Comparison of ENCODE assay signal across 16 cellular contexts in genomic region chr11:66339163-66339675, GRCh38. TPM values are rescaled to one million over a fixed set of nuclear protein-coding genes. Genes with fewer than 3 reads are reported as not detected.
DNase-seq lines count a peak whose midpoint lies in the region; TF ChIP-seq lines count a peak whose summit lies in the region.
"Had no signal": no experiment of that assay in that cellular context is flagged by ENCODE, and none has a peak within 500 bp of the region (broad histone marks: within the 10 kb centered on the region; RNA-seq: fewer than 3 reads in every experiment).

No MANE protein-coding gene starts in this region.

- H3K9me2 ChIP-seq in GM23248 (ENCODE audit: insufficient read depth) = no peaks in the 10 kb centered on the region

- H2AFZ ChIP-seq in GM23248 = no peak overlapping the region

- peaks cover 10% of the 10 kb centered on the region for H3K4me1 Mint-ChIP-seq in progenitor cell of endocrine pancreas (ENCODE audit: low read depth)

- peaks cover 12% of the 10 kb centered on the region for H3F3A ChIP-seq in GM23248 (ENCODE audit: insufficient read depth)

- H3K4me3 Mint-ChIP-seq in progenitor cell of endocrine pancreas (ENCODE audit: low read depth) = no peak overlapping the region
- H3K4me3 Mint-ChIP-seq: CD8-positive, alpha-beta T cell had no signal

- H3K27ac ChIP-seq in GM23248 (no peak overlapping the region), epithelial cell of prostate (peak overlapping the region; percentile 95), prostate gland (no peak overlapping the region)
- H3K27ac ChIP-seq: cardiac muscle cell, pancreas, VCaP had no signal

- H3K4me2 ChIP-seq in GM23248 (ENCODE audit: unreplicated experiment) = no peak overlapping the region

- 86 to 95% methylated on average over 6 of the region's 6 CpGs for WGBS in GM23248 (ENCODE audit: low coverage in 1 of 2, low lambda C conversion rate in 2 of 2, missing lambda C conversion rate in 2 of 2), 2 experiments
- WGBS in prostate gland = 84% methylated on average over 6 of the region's 6 CpGs

- H3K4me1 ChIP-seq in GM23248 (ENCODE audit: insufficient read depth) = peaks cover 15% of the 10 kb centered on the region
- peaks cover 12% of the 10 kb centered on the region for H3K4me1 ChIP-seq in prostate gland (replicated peaks)

- H3K9me3 ChIP-seq in GM23248 (ENCODE audit: low read depth) (no peaks in the 10 kb centered on the region), prostate gland (no peaks in the 10 kb centered on the region)
- H3K9me3 ChIP-seq: pancreas had no signal

- peak overlapping the region; percentile 48 for H3K27ac Mint-ChIP-seq in progenitor cell of endocrine pancreas
- H3K27ac Mint-ChIP-seq: CD8-positive, alpha-beta T cell had no signal

- no peak overlapping the region for H3K9ac ChIP-seq in GM23248

- H3K4me3 ChIP-seq in GM23248 = no peak overlapping the region
- H3K4me3 ChIP-seq in prostate gland = no peak overlapping the region
- H3K4me3 ChIP-seq: cardiac muscle cell, pancreas had no signal

- TF ChIP-seq CTCF in progenitor cell of endocrine pancreas (IDR thresholded peaks at IDR 0.05; ENCODE audit: unreplicated experiment) = no peak
- no peak for TF ChIP-seq CTCF in prostate gland (IDR thresholded peaks at IDR 0.05)

- DNase-seq in GM23248 (peak; percentile 52), NCI-H226 (peak; percentile 68), epithelial cell of prostate (ENCODE audit: low read depth, low spot score) (peak; percentile 95), progenitor cell of endocrine pancreas (ENCODE audit: low spot score, unreplicated experiment) (no peak), prostate gland (ENCODE audit: low spot score) (no peak), NCI-H748 treated with DMSO at 0.1 percent for 48 hours (lab: John Stamatoyannopoulos, UW) (no peak), DMS79 (lab: John Stamatoyannopoulos, UW) (no peak)
- DNase-seq: activated naive CD4-positive, alpha-beta T cell treated with anti-CD3 and anti-CD28 coated beads, Interleukin-2, amount 50 U/mL, for 16 hours; CD8-positive, alpha-beta T cell; GDM1; NCI-H146; NCI-H524 had no signal

- intact Hi-C loops in prostate gland (cut with DNase I) = no loop called here

- in situ Hi-C loops in GM23248 (cut with MboI) = no loop called here

- H3K27me3 Mint-ChIP-seq in progenitor cell of endocrine pancreas = peaks cover 11% of the 10 kb centered on the region

- H4K20me1 ChIP-seq in GM23248 (ENCODE audit: insufficient read depth) = no peaks in the 10 kb centered on the region

- peaks cover 4% of the 10 kb centered on the region for H3K36me3 Mint-ChIP-seq in progenitor cell of endocrine pancreas (ENCODE audit: insufficient read depth)

- H3K27me3 ChIP-seq in GM23248 (replicated peaks; ENCODE audit: insufficient read depth) (no peaks in the 10 kb centered on the region), prostate gland (replicated peaks; ENCODE audit: insufficient read depth) (no peaks in the 10 kb centered on the region)
- H3K27me3 ChIP-seq: cardiac muscle cell, pancreas had no signal

- H3K36me3 ChIP-seq in GM23248 (ENCODE audit: low read depth) = no peaks in the 10 kb centered on the region
- peaks cover 13 to 24% of the 10 kb centered on the region in 2 donors for H3K36me3 ChIP-seq in prostate gland

- no peak for TF ChIP-seq POLR2A in prostate gland (IDR thresholded peaks at IDR 0.05)

- no peaks in the 10 kb centered on the region for H3K9me3 Mint-ChIP-seq in progenitor cell of endocrine pancreas (ENCODE audit: low read depth)
- H3K9me3 Mint-ChIP-seq: CD8-positive, alpha-beta T cell had no signal

- peaks cover 39% of the 10 kb centered on the region for H3K79me2 ChIP-seq in GM23248 (ENCODE audit: insufficient read depth)

RNA-seq across cellular contexts. Expression of gene RIN1, which starts 3.0 kb away (rescaled TPM):
- 37.7 and 44.0 TPM in 2 replicates for total RNA-seq in GM23248 (2014; rRNA removed; shearing (Covaris generic))
- polyA plus RNA-seq in GM23248 (2016; fragmentation: Nextera tagmentation; extraction: Ambion mirVana) = 16.8 and 19.1 TPM in 2 replicates
- total RNA-seq in progenitor cell of endocrine pancreas (1.5 and 2.3 TPM in 2 replicates), prostate gland (10 to 100 TPM; 12.8 to 16.9 TPM)

RNA-seq across cellular contexts. Expression of gene BRMS1, which starts 5.7 kb away (rescaled TPM):
- total RNA-seq in GM23248 (2014; rRNA removed; shearing (Covaris generic)) = 48.7 and 65.9 TPM in 2 replicates
- 45.9 and 46.2 TPM in 2 replicates for polyA plus RNA-seq in GM23248 (2016; fragmentation: Nextera tagmentation; extraction: Ambion mirVana)
- total RNA-seq in progenitor cell of endocrine pancreas (38.1 and 38.3 TPM in 2 replicates), prostate gland (10 to 100 TPM; 55.7 to 71.3 TPM)

RNA-seq across cellular contexts. Expression of gene B4GAT1, which starts 8.2 kb away (rescaled TPM):
- 32.0 and 45.3 TPM in 2 replicates for total RNA-seq in GM23248 (2014; rRNA removed; shearing (Covaris generic))
- polyA plus RNA-seq in GM23248 (2016; fragmentation: Nextera tagmentation; extraction: Ambion mirVana) = 23.9 and 26.0 TPM in 2 replicates
- 25.9 and 28.7 TPM in 2 replicates for total RNA-seq in progenitor cell of endocrine pancreas
- 10 to 100 TPM; 47.0 to 64.9 TPM for total RNA-seq in prostate gland

RNA-seq across cellular contexts. Expression of gene CD248, which starts 22.4 kb away (rescaled TPM):
- 212 and 230 TPM in 2 replicates for total RNA-seq in GM23248 (2014; rRNA removed; shearing (Covaris generic))
- polyA plus RNA-seq in GM23248 (2016; fragmentation: Nextera tagmentation; extraction: Ambion mirVana) = 616 and 629 TPM in 2 replicates
- total RNA-seq in progenitor cell of endocrine pancreas = 0.22 and 0.67 TPM in 2 replicates
- total RNA-seq in prostate gland = 1 to 10 TPM; 1.9 to 7.3 TPM

RNA-seq across cellular contexts. Expression of gene SLC29A2, which starts 32.3 kb away (rescaled TPM):
- not detected in 2 replicates for total RNA-seq in GM23248 (2014; rRNA removed; shearing (Covaris generic))
- polyA plus RNA-seq in GM23248 (2016; fragmentation: Nextera tagmentation; extraction: Ambion mirVana) = not detected in 2 replicates
- total RNA-seq in progenitor cell of endocrine pancreas = 35.6 and 38.2 TPM in 2 replicates
- total RNA-seq in prostate gland = 10 to 100 TPM; 10.1 to 12.5 TPM
- total RNA-seq: LHCN-M2 had no signal

Comparison
In these comparisons a context has a peak if more than half of its experiments do, and no peak if none do; other contexts are left out.
1. DNase-seq: peak in GM23248 (single experiment), NCI-H226 (single experiment) and epithelial cell of prostate (single experiment); none in progenitor cell of endocrine pancreas (single experiment), prostate gland (single experiment), NCI-H748 treated with DMSO at 0.1 percent for 48 hours (single experiment) and DMS79 (single experiment).